ENCODE assay signal across 8 cellular contexts in the genomic region with DNA sequence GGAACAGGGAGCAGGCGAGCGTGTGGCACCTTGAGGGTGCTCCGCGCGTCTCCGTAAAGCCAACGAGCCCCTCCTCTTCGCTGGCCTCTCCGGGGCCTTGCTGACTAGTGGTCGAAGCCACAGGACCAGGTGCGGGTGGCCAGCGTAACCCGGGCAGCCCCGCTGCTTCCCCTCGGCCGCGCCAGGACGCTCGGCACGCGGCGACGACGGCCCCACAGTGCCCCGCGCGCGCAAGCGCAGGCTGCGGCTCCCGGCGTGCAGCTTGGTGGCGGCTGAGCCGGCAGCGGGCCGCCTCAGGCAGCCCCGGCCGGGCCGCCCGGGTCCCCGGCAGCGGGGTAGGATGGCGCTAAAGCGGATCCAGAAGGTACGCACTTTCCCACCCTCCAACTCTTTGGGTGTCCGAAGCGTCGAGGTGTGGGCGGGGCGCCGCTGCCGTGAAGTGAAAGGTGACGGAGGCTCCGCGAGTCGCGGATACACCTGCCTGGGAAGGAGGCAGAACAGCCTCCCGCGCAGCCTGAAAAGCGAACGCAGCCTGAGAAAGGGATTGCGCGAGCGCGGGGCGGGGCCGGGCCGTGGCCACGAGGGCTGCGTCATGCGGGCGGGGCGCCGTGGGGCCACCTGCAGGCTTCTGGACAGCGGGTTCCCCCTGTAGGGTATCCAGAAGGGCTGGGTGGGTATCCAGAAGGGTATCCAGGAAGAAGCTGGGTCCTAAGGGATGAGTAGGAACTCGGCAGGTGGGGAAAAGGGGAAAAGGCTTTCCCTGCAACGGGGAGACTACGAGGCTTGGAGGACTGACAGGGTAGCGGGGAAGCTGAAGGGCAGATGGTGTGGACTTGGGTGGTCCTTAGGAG. TPM values are rescaled to one million over a fixed set of nuclear protein-coding genes. Genes with fewer than 3 reads are reported as not detected.
DNase-seq lines count a peak whose midpoint lies in the region; ATAC-seq, FAIRE-seq and TF ChIP-seq lines count a peak whose summit lies in the region.

A gene (plus strand): TSS at position 244 of the 851 bp plus-strand sequence. CDS start 97 bp downstream, at position 341.

- H3K27me3 Mint-ChIP-seq in activated naive CD8-positive, alpha-beta T cell treated with anti-CD3 and anti-CD28 coated beads, Interleukin-2, amount 50 U/mL, for 24 hours: no peaks in the 10 kb centered on the region

- H3K4me3 ChIP-seq in upper lobe of left lung: peak within 1 kb of the TSS; percentile 27 to 79 (median 68)

- peak in 1 of 4 donors; percentile 68 for TF ChIP-seq EP300 in upper lobe of left lung (IDR thresholded peaks at IDR 0.05)

- TF ChIP-seq CTCF in upper lobe of left lung (IDR thresholded peaks at IDR 0.05): peak in 4 of 6 experiments; percentile 19 to 37 (median 23)

- peaks cover 12 to 22% (median 17%) of the 10 kb centered on the region in 4 donors for H3K4me1 ChIP-seq in upper lobe of left lung

- peaks cover 19% of the 10 kb centered on the region for H3K36me3 Mint-ChIP-seq in activated naive CD8-positive, alpha-beta T cell treated with anti-CD3 and anti-CD28 coated beads, Interleukin-2, amount 50 U/mL, for 24 hours (ENCODE audit: low read depth)

- intact Hi-C loops in cardiac septum (cut with DNase I) (no loop called here), posterior cingulate gyrus (cut with DNase I) (loop anchor here (1.0 kb wide), 1 partner anchor 57 kb away; a partner anchor contains a TSS)

- peak; percentile 94 for FAIRE-seq in GM12891 (lab: Jason Lieb, UNC)

- ATAC-seq in HG02642 (IDR thresholded peaks at IDR 0.05; ENCODE audit: poor library complexity, unreplicated experiment) (peak; percentile 94), upper lobe of left lung (ENCODE audit: low FRiP score in 2 of 2) (peak; percentile 94 to 98)
- ATAC-seq in activated naive CD8-positive, alpha-beta T cell treated with anti-CD3 and anti-CD28 coated beads, Interleukin-2, amount 50 U/mL, for 24 hours: peak; percentile 95

- peaks cover 34% of the 10 kb centered on the region for H3K4me1 Mint-ChIP-seq in activated naive CD8-positive, alpha-beta T cell treated with anti-CD3 and anti-CD28 coated beads, Interleukin-2, amount 50 U/mL, for 24 hours

- peak within 1 kb of the TSS; percentile 97 for H3K27ac Mint-ChIP-seq in activated naive CD8-positive, alpha-beta T cell treated with anti-CD3 and anti-CD28 coated beads, Interleukin-2, amount 50 U/mL, for 24 hours

- no peaks in the 10 kb centered on the region for H3K9me3 ChIP-seq in upper lobe of left lung

- no peaks in the 10 kb centered on the region for H3K9me3 Mint-ChIP-seq in activated naive CD8-positive, alpha-beta T cell treated with anti-CD3 and anti-CD28 coated beads, Interleukin-2, amount 50 U/mL, for 24 hours

- no peaks in the 10 kb centered on the region for H3K27me3 ChIP-seq in upper lobe of left lung

- no peaks in the 10 kb centered on the region for H3K36me3 ChIP-seq in upper lobe of left lung

- TF ChIP-seq POLR2A in GM12891 (IDR thresholded peaks at IDR 0.05; ENCODE audit: low read depth, low read length) (peak; percentile 87), upper lobe of left lung (IDR thresholded peaks at IDR 0.05) (peak; percentile 62 to 98 (median 92))

- peak within 1 kb of the TSS; percentile 94 for H3K4me3 Mint-ChIP-seq in activated naive CD8-positive, alpha-beta T cell treated with anti-CD3 and anti-CD28 coated beads, Interleukin-2, amount 50 U/mL, for 24 hours

- peak; percentile 86 for DNase-seq in GM12891 (ENCODE audit: insufficient read length, low spot score)
- peak; percentile 85 for DNase-seq in NCI-H1105 (lab: John Stamatoyannopoulos, UW)
- peak; percentile 83 for DNase-seq in T follicular helper cell (ENCODE audit: low read depth)
- DNase-seq in activated naive CD8-positive, alpha-beta T cell treated with anti-CD3 and anti-CD28 coated beads, Interleukin-2, amount 50 U/mL, for 24 hours: peak; percentile 91
- DNase-seq in cardiac septum (ENCODE audit: low spot score): peak; percentile 93
- DNase-seq in posterior cingulate gyrus: peak; percentile 78 to 98 (median 90)
- DNase-seq in upper lobe of left lung: peak; percentile 94 to 98

- peak within 1 kb of the TSS; percentile 84 to 96 (median 95) for H3K27ac ChIP-seq in upper lobe of left lung

- 1% methylated on average over 20 to 38 of the region's 79 CpGs for WGBS in upper lobe of left lung, 2 donors

TF ChIP-seq in GM12891, 5 proteins besides CTCF, POLR2A, EP300 and RAD21:
- TF ChIP-seq POLR2AphosphoS5 (IDR thresholded peaks at IDR 0.05; ENCODE audit: low read depth, low read length) (peak; percentile 88), POU2F2 (IDR thresholded peaks at IDR 0.05; ENCODE audit: low read depth, low read length) (peak; percentile 5), TAF1 (IDR thresholded peaks at IDR 0.05; ENCODE audit: low read depth, low read length) (no peak; the same call in 1 of the 2 replicates), SPI1 (IDR thresholded peaks at IDR 0.05; ENCODE audit: low read depth, low read length) (no peak), PAX5 (IDR thresholded peaks at IDR 0.05; ENCODE audit: insufficient read depth, low read length, severe bottlenecking) (no peak)

RNA-seq across cellular contexts. Expression of the gene that starts here (rescaled TPM):
- 6.5 TPM for polyA plus RNA-seq in GM12891 (2012; ENCODE audit: low read depth, missing spikeins)
- 34.9 TPM for total RNA-seq in cardiac septum
- 10 to 100 TPM in 5 of 6 donors, 1 to 10 TPM in 1; 4.9 to 24.9 (median 17.4) TPM for total RNA-seq in upper lobe of left lung

Comparison
In these comparisons a context has a peak if more than half of its experiments do, and no peak if none do; other contexts are left out.
1. Peak in every context shown above with its lines: DNase-seq, ATAC-seq, H3K4me3 ChIP-seq and H3K27ac ChIP-seq.